In genomic region chr20:21516861-21517565, GRCh38 we compare ENCODE assay signal across 23 cellular contexts. TPM values are rescaled to one million over a fixed set of nuclear protein-coding genes. Genes with fewer than 3 reads are reported as not detected.
DNase-seq lines count a peak whose midpoint lies in the region; ATAC-seq lines count a peak whose summit lies in the region.
"Had no signal": no experiment of that assay in that cellular context is flagged by ENCODE, and none has a peak within 500 bp of the region (broad histone marks: within the 10 kb centered on the region; RNA-seq: fewer than 3 reads in every experiment).

No MANE protein-coding gene starts in this region.

- no peaks in the 10 kb centered on the region for H3K79me2 ChIP-seq in mesendoderm (ENCODE audit: control insufficient read depth, insufficient read depth, low read length)

- no peak overlapping the region for H3K18ac ChIP-seq in mesendoderm (ENCODE audit: low read length)

- peaks cover 74% of the 10 kb centered on the region for H3K27me3 ChIP-seq in mesendoderm (ENCODE audit: insufficient read depth, low read length, poor library complexity)

- no peak for ATAC-seq in HG03175 (IDR thresholded peaks at IDR 0.05; ENCODE audit: unreplicated experiment)
- ATAC-seq: HCT116; natural killer cell treated with Interleukin-12 subunit alpha and Interleukin-12 subunit beta and Interleukin-15 and Interleukin-18, amount 100 ng/mL, for 72 hours had no signal

- no peaks in the 10 kb centered on the region for H3K79me1 ChIP-seq in mesendoderm (ENCODE audit: low read length)

- no peak overlapping the region for H3K23ac ChIP-seq in mesendoderm (ENCODE audit: low read length)

- no peak overlapping the region for H3K56ac ChIP-seq in mesendoderm (ENCODE audit: low read length)

- H2BK5ac ChIP-seq in mesendoderm (ENCODE audit: low read length): no peak overlapping the region

- H3K4me3 ChIP-seq in mesendoderm (ENCODE audit: low read length): no peak overlapping the region
- H3K4me3 ChIP-seq: right atrium auricular region, testis had no signal

- no peak overlapping the region for H3K4ac ChIP-seq in mesendoderm (ENCODE audit: low read depth, low read length)

- peak overlapping the region; percentile 31 for H3K4me2 ChIP-seq in mesendoderm (ENCODE audit: low read length)

- H3K36me3 ChIP-seq in mesendoderm (ENCODE audit: control insufficient read depth, insufficient read depth, low read length): no peaks in the 10 kb centered on the region
- H3K36me3 ChIP-seq: BE2C, right atrium auricular region had no signal

- DNase-seq in AG08396 (ENCODE audit: low spot score) (peak; percentile 20), ELF-1 (ENCODE audit: low read depth, low spot score) (peak; percentile 59), mesendoderm (peak; percentile 52), 8988T (no peak), medulla oblongata (ENCODE audit: extremely low spot score) (no peak)
- DNase-seq: amygdala, BE2C, immature natural killer cell, IMR-90, mammary epithelial cell, MV-4-11, NCI-H2029 treated with DMSO at 0.1 percent for 48 hours, NCI-H510A treated with DMSO at 0.1 percent for 48 hours, OCI-M1, SIG-M5, T1000, testis had no signal

- no CpG with 5 or more reads among the region's 32 CpGs for WGBS in mesendoderm (ENCODE audit: extremely low coverage, insufficient coverage, low lambda C conversion rate)

- H3K27ac ChIP-seq in angular gyrus (ENCODE audit: low read depth, low read length): peak overlapping the region; percentile 20
- H3K27ac ChIP-seq in mesendoderm (ENCODE audit: low read depth, low read length): no peak overlapping the region
- H3K27ac ChIP-seq: epithelial cell of prostate, right atrium auricular region, testis had no signal

- H2BK15ac ChIP-seq in mesendoderm (replicated peaks; ENCODE audit: low read depth): no peak overlapping the region

- H4K5ac ChIP-seq in mesendoderm (ENCODE audit: low read length): no peak overlapping the region

- no peak overlapping the region for H2BK120ac ChIP-seq in mesendoderm (ENCODE audit: low read depth, low read length)

- H4K8ac ChIP-seq in mesendoderm (ENCODE audit: low read depth, low read length): no peak overlapping the region

- no peaks in the 10 kb centered on the region for H3K4me1 ChIP-seq in mesendoderm (ENCODE audit: control insufficient read depth, low read depth, low read length)
- H3K4me1 ChIP-seq: BE2C had no signal

- H2AK5ac ChIP-seq in mesendoderm (ENCODE audit: low read length): no peak overlapping the region

- H3K9ac ChIP-seq in mesendoderm (ENCODE audit: low read length): peak overlapping the region; percentile 17

RNA-seq across cellular contexts. Expression of gene NKX2-2, which starts 3.1 kb away (rescaled TPM):
- polyA plus RNA-seq in mesendoderm (2013, experiment 1 of 2): 0.03 TPM
- polyA plus RNA-seq in mesendoderm (2013, experiment 2 of 2): 0.03 TPM
- polyA plus RNA-seq: immature natural killer cell, IMR-90, mammary epithelial cell had no signal

Comparison
In these comparisons a context has a peak if more than half of its experiments do, and no peak if none do; other contexts are left out.
1. DNase-seq: peak in AG08396 (single experiment), ELF-1 (single experiment) and mesendoderm (single experiment); none in 8988T (single experiment) and medulla oblongata (single experiment).